Comparison of ENCODE assay signal across 8 cellular contexts in genomic region chr7:38908759-38909335, GRCh38. TPM values are rescaled to one million over a fixed set of nuclear protein-coding genes. Genes with fewer than 3 reads are reported as not detected.
A peak's percentile ranks its signal among the peaks of the same experiment; 100 is the strongest.
DNase-seq lines count a peak whose midpoint lies in the region; ATAC-seq, FAIRE-seq and TF ChIP-seq lines count a peak whose summit lies in the region.

Gene VPS41, minus strand, starts transcription at chr7:38909191. Its CDS starts 17 bp downstream, at chr7:38909174.

- H3K27me3 ChIP-seq in right atrium auricular region, result no peaks in the 10 kb centered on the region

- peak within 1 kb of the TSS; percentile 96 for H3K4me3 ChIP-seq in right atrium auricular region

- DNase-seq in GM12891 (ENCODE audit: insufficient read length, low spot score) (peak; percentile 60), NCI-H1105 (lab: John Stamatoyannopoulos, UW) (peak; percentile 85), amniotic stem cell (lab: John Stamatoyannopoulos, UW) (peak; percentile 40), right atrium auricular region (ENCODE audit: low spot score) (peak; percentile 84), pulmonary artery endothelial cell (ENCODE audit: low read depth, low spot score) (peak; percentile 22), urothelium cell line (ENCODE audit: low spot score) (peak; percentile 90)

- peaks cover 21% of the 10 kb centered on the region for H3K4me1 Mint-ChIP-seq in T-helper 1 cell treated with Interleukin-12 subunit alpha and Interleukin-12 subunit beta and Interleukin-4 antibody, amounts not matched to agents 30 μg/mL and 1 μg/mL, for 36 hours (ENCODE audit: low read depth)

- peaks cover 0 to 6% of the 10 kb centered on the region in 2 donors for H3K4me1 ChIP-seq in right atrium auricular region

- no peaks in the 10 kb centered on the region for H3K36me3 ChIP-seq in right atrium auricular region

- no peaks in the 10 kb centered on the region for H3K9me3 Mint-ChIP-seq in T-helper 1 cell treated with Interleukin-12 subunit alpha and Interleukin-12 subunit beta and Interleukin-4 antibody, amounts not matched to agents 30 μg/mL and 1 μg/mL, for 36 hours

- peaks cover 6% of the 10 kb centered on the region for H3K27me3 Mint-ChIP-seq in T-helper 1 cell treated with Interleukin-12 subunit alpha and Interleukin-12 subunit beta and Interleukin-4 antibody, amounts not matched to agents 30 μg/mL and 1 μg/mL, for 36 hours (ENCODE audit: low read depth)

- peaks cover 2% of the 10 kb centered on the region for H3K36me3 Mint-ChIP-seq in T-helper 1 cell treated with Interleukin-12 subunit alpha and Interleukin-12 subunit beta and Interleukin-4 antibody, amounts not matched to agents 30 μg/mL and 1 μg/mL, for 36 hours (ENCODE audit: low read depth)

- H3K27ac Mint-ChIP-seq in T-helper 1 cell treated with Interleukin-12 subunit alpha and Interleukin-12 subunit beta and Interleukin-4 antibody, amounts not matched to agents 30 μg/mL and 1 μg/mL, for 36 hours, result peak within 1 kb of the TSS; percentile 95

- H3K27ac ChIP-seq in right atrium auricular region, result peak within 1 kb of the TSS in 1 of 2 donors; percentile 76

- peak; percentile 99 for ATAC-seq in HG02642 (IDR thresholded peaks at IDR 0.05; ENCODE audit: poor library complexity, unreplicated experiment)

- FAIRE-seq in GM12891 (lab: Jason Lieb, UNC) (peak; percentile 89), urothelium cell line (lab: Jason Lieb, UNC) (peak; percentile 94)

- no peaks in the 10 kb centered on the region for H3K9me3 ChIP-seq in right atrium auricular region

- peak in 1 of 2 donors; percentile 14 for TF ChIP-seq CTCF in right atrium auricular region (IDR thresholded peaks at IDR 0.05)

- peak; percentile 69 for TF ChIP-seq POLR2A in GM12891 (IDR thresholded peaks at IDR 0.05; ENCODE audit: low read depth, low read length)

- peak within 1 kb of the TSS; percentile 99 for H3K4me3 Mint-ChIP-seq in T-helper 1 cell treated with Interleukin-12 subunit alpha and Interleukin-12 subunit beta and Interleukin-4 antibody, amounts not matched to agents 30 μg/mL and 1 μg/mL, for 36 hours

TF ChIP-seq in GM12891, 5 proteins besides CTCF, POLR2A, EP300 and RAD21:
- TF ChIP-seq TAF1 (IDR thresholded peaks at IDR 0.05; ENCODE audit: low read depth, low read length), result peak; percentile 88
- TF ChIP-seq POLR2AphosphoS5 (IDR thresholded peaks at IDR 0.05; ENCODE audit: low read depth, low read length), result no peak

RNA-seq across cellular contexts. Expression of gene VPS41, which starts in this region (rescaled TPM):
- polyA plus RNA-seq in GM12891 (2012; ENCODE audit: low read depth, missing spikeins), result 32.1 TPM
- total RNA-seq in right atrium auricular region (10 to 100 TPM; 15.6 to 18.1 TPM), pulmonary artery endothelial cell (58.2 and 68.0 TPM in 2 replicates)

Comparison
In these comparisons a context has a peak if more than half of its experiments do, and no peak if none do; other contexts are left out.
1. DNase-seq: peak in every context shown above with its lines; median percentile 90 in urothelium cell line; 85 in NCI-H1105; 84 in right atrium auricular region; 60 in GM12891; 40 in amniotic stem cell; 22 in pulmonary artery endothelial cell.